ENCODE assay signal across 14 cellular contexts in the genomic region with DNA sequence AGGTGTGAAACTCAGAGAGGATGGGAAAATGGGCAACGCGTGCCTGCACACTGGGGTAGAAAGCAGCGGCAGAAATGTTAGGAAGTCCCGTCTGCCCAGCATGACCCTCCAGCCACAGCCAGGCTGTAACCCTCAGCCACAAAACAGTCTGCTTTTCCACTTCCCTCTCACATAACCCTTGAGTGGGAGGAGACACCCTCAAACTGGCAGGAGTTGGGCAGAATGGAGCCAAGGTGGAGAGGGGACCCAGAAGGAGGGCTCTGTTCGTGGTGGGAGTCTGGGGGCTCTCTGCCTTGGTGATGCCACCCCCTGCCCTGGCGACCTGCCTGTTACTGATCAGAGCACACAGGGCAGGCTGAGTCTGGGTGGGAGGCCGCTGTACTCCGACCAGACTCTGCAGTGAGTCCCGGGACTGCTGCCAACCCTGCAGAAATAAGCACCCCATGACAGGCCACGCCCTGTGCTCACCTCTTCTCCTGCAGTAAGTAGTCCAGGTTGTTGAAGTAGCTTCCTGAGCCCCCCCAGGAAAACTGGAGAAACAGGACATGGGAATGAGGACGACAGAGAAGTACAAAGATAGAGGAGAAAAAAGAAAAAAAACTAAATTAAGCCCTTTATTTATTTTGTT. TPM values are rescaled to one million over a fixed set of nuclear protein-coding genes. Genes with fewer than 3 reads are reported as not detected.
A peak's percentile ranks its signal among the peaks of the same experiment; 100 is the strongest.
DNase-seq lines count a peak whose midpoint lies in the region; ATAC-seq, FAIRE-seq and TF ChIP-seq lines count a peak whose summit lies in the region.
"Had no signal": no experiment of that assay in that cellular context is flagged by ENCODE, and none has a peak within 500 bp of the region (broad histone marks: within the 10 kb centered on the region; RNA-seq: fewer than 3 reads in every experiment).

No MANE protein-coding gene starts in this region.

- H3K23ac ChIP-seq in neuronal stem cell (ENCODE audit: low read depth, low read length, poor library complexity), result peak overlapping the region; percentile 17
- no peak overlapping the region for H3K23ac ChIP-seq in H9 (ENCODE audit: insufficient read length, low read depth, low read length)

- no peaks in the 10 kb centered on the region for H3K23me2 ChIP-seq in H9 (ENCODE audit: insufficient read length, low read depth, low read length, poor library complexity, severe bottlenecking)

- no peaks in the 10 kb centered on the region for H3K9me1 ChIP-seq in K562 (ENCODE audit: control insufficient read depth, insufficient read depth, low read length)

- CTCF ChIA-PET in K562 (lab: Yijun Ruan, JAX; ENCODE audit: low intra/inter-chr PET ratio), result no interaction called here
- CTCF ChIA-PET in CD4-positive, alpha-beta memory T cell (lab: Charles Lee; ENCODE audit: partially characterized antibody), result interaction anchor here (0.6 to 1.4 kb wide), 4 partner anchors 8 to 113 kb away, joined by 3 to 4 read pairs (median 4); partner anchors contain the start of gene ANKRD39

- H4K91ac ChIP-seq in neuronal stem cell (ENCODE audit: low read depth, low read length, poor library complexity) (no peak overlapping the region), H9 (ENCODE audit: insufficient read length, low read depth, low read length) (no peak overlapping the region)

- H3K79me1 ChIP-seq in neuronal stem cell (ENCODE audit: low read depth, low read length), result peaks cover 2% of the 10 kb centered on the region
- H3K79me1 ChIP-seq in H9 (ENCODE audit: insufficient read depth, low read depth, low read length, poor library complexity, severe bottlenecking), result no peaks in the 10 kb centered on the region

- H3K18ac ChIP-seq in neuronal stem cell (ENCODE audit: low read length), result peak overlapping the region; percentile 15
- H3K18ac ChIP-seq in H9 (ENCODE audit: insufficient read length, low read depth, low read length), result no peak overlapping the region

- no peak overlapping the region for H3K4me2 ChIP-seq in K562 (ENCODE audit: insufficient read depth, low read length)
- no peak overlapping the region for H3K4me2 ChIP-seq in neuronal stem cell (ENCODE audit: insufficient read depth, low read length, poor library complexity, severe bottlenecking)
- no peak overlapping the region for H3K4me2 ChIP-seq in H9 (ENCODE audit: insufficient read depth, insufficient read length, low read length)

- in situ Hi-C loops in K562 (cut with MboI), result loop anchor here (25.0 kb wide), 1 partner anchor 408 kb away; no protein-coding TSS in a partner anchor

- H3K4me3 Mint-ChIP-seq in CD4-positive, alpha-beta memory T cell, result no peak overlapping the region
- no peak overlapping the region for H3K4me3 Mint-ChIP-seq in H9

- TF ChIP-seq RAD21 in K562 (CRISPR knock-in tag; conservative IDR thresholded peaks at IDR 0.05 in 1 of 2, IDR thresholded peaks at IDR 0.05 in 1 of 2), result no peak

- peaks cover 0 to 3% (median 0%) of the 10 kb centered on the region in 8 donors for H3K9me3 Mint-ChIP-seq in CD4-positive, alpha-beta memory T cell
- no peaks in the 10 kb centered on the region for H3K9me3 Mint-ChIP-seq in H9

- WGBS in K562 (ENCODE audit: insufficient coverage, low coverage, missing lambda C conversion rate), result 5% methylated on average over 11 of the region's 11 CpGs
- WGBS in neuronal stem cell (ENCODE audit: extremely low coverage in 2 of 2, insufficient read length in 2 of 2, insufficient replicate concordance in 1 of 2), 2 donors, result no CpG with 5 or more reads among the region's 11 CpGs
- WGBS in H9 (ENCODE audit: extremely low coverage, insufficient read length, low lambda C conversion rate), result no CpG with 5 or more reads among the region's 11 CpGs

- H2BK12ac ChIP-seq in neuronal stem cell (ENCODE audit: low read length), result no peak overlapping the region
- no peak overlapping the region for H2BK12ac ChIP-seq in H9 (ENCODE audit: insufficient read length, low read depth, low read length)

- H3K27me3 Mint-ChIP-seq in CD4-positive, alpha-beta memory T cell, result peaks cover 0 to 1% of the 10 kb centered on the region in 2 donors
- peaks cover 4% of the 10 kb centered on the region for H3K27me3 Mint-ChIP-seq in H9 (ENCODE audit: low read depth)

- H3K79me2 ChIP-seq in K562 (ENCODE audit: control insufficient read depth, insufficient read depth, low read length), result no peaks in the 10 kb centered on the region
- no peaks in the 10 kb centered on the region for H3K79me2 ChIP-seq in H9 (ENCODE audit: insufficient read depth, low read length)

- H3K27ac Mint-ChIP-seq in CD4-positive, alpha-beta memory T cell, result peak overlapping the region in 1 of 7 donors; percentile 60
- H3K27ac Mint-ChIP-seq in H9, result no peak overlapping the region

- no peak overlapping the region for H3K56ac ChIP-seq in H9 (ENCODE audit: insufficient read length, low read depth, low read length)

- no peak overlapping the region for H2BK5ac ChIP-seq in neuronal stem cell (ENCODE audit: low read length)
- H2BK5ac ChIP-seq in H9 (ENCODE audit: insufficient read length, low read length), result no peak overlapping the region

- H2BK15ac ChIP-seq in neuronal stem cell (ENCODE audit: low read length), result no peak overlapping the region
- H2BK15ac ChIP-seq in H9 (ENCODE audit: low read depth, low read length), result no peak overlapping the region

- BruUV-seq in K562 (replicated peaks; lab: Mats Ljungman, UMichigan), result no TSS peak

- H3K27ac ChIP-seq in K562 (ENCODE audit: extremely low read depth, low read depth, low read length) (no peak overlapping the region), neuronal stem cell (replicated peaks; ENCODE audit: low read length) (no peak overlapping the region), H9 (ENCODE audit: insufficient read length, low read depth, low read length) (no peak overlapping the region)
- H3K27ac ChIP-seq in CD4-positive, alpha-beta memory T cell (ENCODE audit: low read depth, low read length), result no peak overlapping the region

- intact Hi-C loops in K562 (cut with micrococcal nuclease), result no loop called here
- intact Hi-C loops in CD4-positive, alpha-beta memory T cell (cut with micrococcal nuclease), result no loop called here

- H3K36me3 ChIP-seq in K562 (ENCODE audit: control insufficient read depth, insufficient read depth, low read length) (no peaks in the 10 kb centered on the region), neuronal stem cell (replicated peaks in 1 of 2; ENCODE audit: control insufficient read depth in 2 of 2, insufficient read depth in 2 of 2, low read length in 2 of 2) (no peaks in the 10 kb centered on the region)
- H3K36me3 ChIP-seq in CD4-positive, alpha-beta memory T cell (ENCODE audit: insufficient read depth, low read length), result no peaks in the 10 kb centered on the region

- H2AK5ac ChIP-seq in neuronal stem cell (ENCODE audit: low read depth, low read length) (peak overlapping the region; percentile 30), H9 (ENCODE audit: insufficient read length, low read length) (no peak overlapping the region)

- H3K36me3 Mint-ChIP-seq in CD4-positive, alpha-beta memory T cell, result no peaks in the 10 kb centered on the region
- H3K36me3 Mint-ChIP-seq in H9 (ENCODE audit: insufficient read depth in 1 of 3, low read depth in 3 of 3), result no peaks in the 10 kb centered on the region; a peak in 1 of 7 replicates

- no peak overlapping the region for H3T11ph ChIP-seq in H9 (ENCODE audit: low read length)

- no peak for FAIRE-seq in K562 (lab: Jason Lieb, UNC)

- no peak for TF ChIP-seq EP300 in K562 (IDR thresholded peaks at IDR 0.05; ENCODE audit: low read length)

- no peak overlapping the region for H3K4me3 ChIP-seq in K562
- no peak overlapping the region for H3K4me3 ChIP-seq in neuronal stem cell (ENCODE audit: low read length in 2 of 2)
- H3K4me3 ChIP-seq in CD4-positive, alpha-beta memory T cell (ENCODE audit: low read length in 2 of 2), result no peak overlapping the region

- H3K9me3 ChIP-seq in K562 (replicated peaks; ENCODE audit: control insufficient read depth, insufficient read depth, low read depth, low read length) (no peaks in the 10 kb centered on the region), neuronal stem cell (replicated peaks in 1 of 2; ENCODE audit: control insufficient read depth in 2 of 2, insufficient read depth in 1 of 2, low read depth in 1 of 2, low read length in 2 of 2) (no peaks in the 10 kb centered on the region), H9 (ENCODE audit: control insufficient read depth, low read depth, low read length) (no peaks in the 10 kb centered on the region)
- H3K9me3 ChIP-seq in CD4-positive, alpha-beta memory T cell (ENCODE audit: control insufficient read depth in 1 of 2, low read length in 2 of 2), result no peaks in the 10 kb centered on the region
- H3K9me3 ChIP-seq: Caco-2 had no signal

- DNase-seq in DMS79 treated with DMSO at 0.1 percent for 48 hours (lab: John Stamatoyannopoulos, UW) (peak; percentile 74), NCI-H2029 treated with DMSO at 0.1 percent for 48 hours (lab: John Stamatoyannopoulos, UW) (peak; percentile 82), K562 (ENCODE audit: extremely low read depth in 1 of 4, low spot score in 3 of 4) (no peak), neuronal stem cell (ENCODE audit: low spot score) (no peak), H9 (no peak)
- DNase-seq in stimulated activated CD4-positive, alpha-beta T cell treated with anti-CD3 and anti-CD28 coated beads, Interleukin-1b, Interleukin-23, amount 100 ng/mL, for 48 hours, result no peak
- DNase-seq in CD4-positive, alpha-beta memory T cell, result no peak
- DNase-seq: activated CD4-positive, alpha-beta T cell treated with anti-CD3 and anti-CD28 coated beads for 48 hours; activated naive CD4-positive, alpha-beta T cell treated with Interleukin-2 at 50 U/mL for 16 hours; Caco-2; NCI-H526 treated with DMSO at 0.1 percent for 48 hours; stimulated activated CD4-positive, alpha-beta T cell treated with anti-CD3 and anti-CD28 coated beads, Interleukin-2, amount 100 ng/mL, for 24 hours had no signal

- peak; percentile 35; the same call in 1 of the 3 replicates for ATAC-seq in K562
- ATAC-seq in GM19455 (IDR thresholded peaks at IDR 0.05; ENCODE audit: unreplicated experiment), result no peak
- ATAC-seq: SK-N-SH treated with all-trans-retinoic acid at 6 μM for 48 hours had no signal

- H2AFZ ChIP-seq in K562 (ENCODE audit: low read depth, low read length), result no peak overlapping the region
- H2AFZ ChIP-seq in neuronal stem cell (ENCODE audit: low read length), result no peak overlapping the region
- no peak overlapping the region for H2AFZ ChIP-seq in H9 (ENCODE audit: low read length)

- POLR2A ChIA-PET in K562 (lab: Yijun Ruan, JAX), result no interaction called here
- POLR2A ChIA-PET in CD4-positive, alpha-beta memory T cell (lab: Charles Lee; ENCODE audit: partially characterized antibody), result interaction anchor here (2.4 kb wide), 1 partner anchor 9 kb away, joined by 8 read pairs; no protein-coding TSS in a partner anchor

- peaks cover 11 to 43% (median 31%) of the 10 kb centered on the region in 4 donors for H3K4me1 Mint-ChIP-seq in CD4-positive, alpha-beta memory T cell
- H3K4me1 Mint-ChIP-seq in H9, result peaks cover 3 to 18% of the 10 kb centered on the region in 2 experiments

- peaks cover 24 to 50% of the 10 kb centered on the region in 2 experiments; a peak in 4 of 5 replicates for H3K27me3 ChIP-seq in K562 (ENCODE audit: control insufficient read depth in 2 of 2, insufficient read depth in 2 of 2, low read length in 2 of 2)
- H3K27me3 ChIP-seq in neuronal stem cell (ENCODE audit: control insufficient read depth in 3 of 3, insufficient read depth in 3 of 3, low read depth in 1 of 3, low read length in 3 of 3), result peaks cover 0 to 36% (median 0%) of the 10 kb centered on the region in 3 experiments
- H3K27me3 ChIP-seq in CD4-positive, alpha-beta memory T cell (ENCODE audit: insufficient read depth, low read length), result no peaks in the 10 kb centered on the region
- H3K27me3 ChIP-seq in H9 (ENCODE audit: insufficient read depth, low read length), result no peaks in the 10 kb centered on the region

- H3K4me1 ChIP-seq in K562 (replicated peaks in 1 of 2; ENCODE audit: control insufficient read depth in 2 of 2, insufficient read depth in 2 of 2, low read length in 2 of 2) (peaks cover 0 to 21% of the 10 kb centered on the region in 2 experiments; a peak in 1 of 5 replicates), neuronal stem cell (ENCODE audit: control insufficient read depth in 2 of 2, insufficient read depth in 1 of 2, low read depth in 1 of 2, low read length in 2 of 2) (peaks cover 0 to 10% of the 10 kb centered on the region in 2 donors), H9 (ENCODE audit: insufficient read depth, low read length) (no peaks in the 10 kb centered on the region)
- H3K4me1 ChIP-seq in CD4-positive, alpha-beta memory T cell (ENCODE audit: insufficient read depth, low read length), result peaks cover 22% of the 10 kb centered on the region
- H3K4me1 ChIP-seq: Caco-2 had no signal

- TF ChIP-seq CTCF in K562 (IDR thresholded peaks at IDR 0.05 in 2 of 3, conservative IDR thresholded peaks at IDR 0.05 in 1 of 3; ENCODE audit: insufficient read depth in 2 of 3, low read depth in 1 of 3, low read length in 3 of 3), result no peak
- no peak for TF ChIP-seq CTCF in H9 (conservative IDR thresholded peaks at IDR 0.05)

- H4K8ac ChIP-seq in neuronal stem cell (ENCODE audit: low read depth, low read length) (no peak overlapping the region), H9 (replicated peaks; ENCODE audit: insufficient read length, low read depth, low read length) (no peak overlapping the region)

- no peak overlapping the region for H4K5ac ChIP-seq in H9 (ENCODE audit: insufficient read length, low read depth, low read length)

- TF ChIP-seq POLR2A in K562 (conservative IDR thresholded peaks at IDR 0.05), result no peak

- no peak overlapping the region for H3K14ac ChIP-seq in neuronal stem cell (ENCODE audit: low read length)
- H3K14ac ChIP-seq in H9 (ENCODE audit: insufficient read depth, low read length), result no peak overlapping the region

- no peak overlapping the region for H2BK120ac ChIP-seq in neuronal stem cell (ENCODE audit: low read depth, low read length)
- H2BK120ac ChIP-seq in H9 (ENCODE audit: low read depth, low read length, poor library complexity, severe bottlenecking), result no peak overlapping the region

- no peak overlapping the region for H2BK20ac ChIP-seq in H9 (ENCODE audit: low read depth, low read length, poor library complexity, severe bottlenecking)

- H4K20me1 ChIP-seq in K562 (replicated peaks; ENCODE audit: control insufficient read depth, insufficient read depth, low read length) (0 out of 2 replicates have a peak, but pooled peaks cover 5% of the 10 kb centered on the region), H9 (ENCODE audit: control insufficient read depth, insufficient read depth, insufficient read length) (peaks cover 5% of the 10 kb centered on the region)

- H3K9ac ChIP-seq in K562 (ENCODE audit: insufficient read depth in 1 of 2, low read depth in 2 of 2, low read length in 2 of 2), result peak overlapping the region in 1 of 2 experiments; percentile 72; a peak in 1 of 4 replicates
- H3K9ac ChIP-seq in neuronal stem cell (ENCODE audit: low read depth, low read length, poor library complexity), result no peak overlapping the region
- H3K9ac ChIP-seq in H9 (ENCODE audit: extremely low read depth, insufficient read length, low read length), result no peak overlapping the region

- H3K4ac ChIP-seq in neuronal stem cell (ENCODE audit: low read length), result no peak overlapping the region
- H3K4ac ChIP-seq in H9 (ENCODE audit: low read depth, low read length), result no peak overlapping the region

RNA-seq across cellular contexts. Expression of gene FAM178B, which starts 16.0 kb away (rescaled TPM):
- total RNA-seq in K562 (2011; cell fraction: chromatin; rRNA removed; ENCODE audit: low replicate concordance), result 43.9 and 142 TPM in 2 replicates
- 242 and 249 TPM in 2 replicates for total RNA-seq in K562 (2011; cell fraction: nucleolus; rRNA removed)
- total RNA-seq in K562 (2011; cell fraction: nucleoplasm; rRNA removed), result 153 and 176 TPM in 2 replicates
- total RNA-seq in K562 (2014; rRNA removed) (68.1 and 118 TPM in 2 replicates), K562 (2014; rRNA removed; fragmentation: Illumina TruSeq; extraction: Trizol) (10.0 and 20.6 TPM in 2 replicates), K562 (2015; rRNA removed; fragmentation: Illumina TruSeq; extraction: Trizol) (79.9 and 82.6 TPM in 2 replicates), K562 (2021) (152 and 177 TPM in 2 replicates), H9 (2021) (0.24 and 0.39 TPM in 2 replicates)
- polyA plus RNA-seq in K562 (2011; rRNA removed) (68.4 and 788 TPM in 2 replicates), K562 (2014; fragmentation: Illumina TruSeq; extraction: Trizol) (175 and 265 TPM in 2 replicates), K562 (2014; fragmentation: Nextera tagmentation; extraction: Ambion mirVana) (10 to 100 TPM; 19.0 to 41.5 TPM), K562 (2014; rRNA removed) (139 and 175 TPM in 2 replicates)
- 415 and 947 TPM in 2 replicates for polyA plus RNA-seq in K562 (2011; cell fraction: cytosol; rRNA removed)
- polyA plus RNA-seq in K562 (2011; cell fraction: nucleus; rRNA removed), result 317 and 745 TPM in 2 replicates
- polyA plus RNA-seq in K562 (2012), result 495 and 1,020 TPM in 2 replicates
- 36.1 and 135 TPM in 2 replicates for polyA minus RNA-seq in K562 (2011; rRNA and poly(A)+ RNA removed)
- 62.9 and 369 TPM in 2 replicates for polyA minus RNA-seq in K562 (2011; cell fraction: cytosol; rRNA and poly(A)+ RNA removed)
- polyA minus RNA-seq in K562 (2011; cell fraction: nucleus; rRNA and poly(A)+ RNA removed), result 23.2 and 101 TPM in 2 replicates
- polyA plus RNA-seq in neuronal stem cell (2013, experiment 1 of 2), result 1.0 TPM
- polyA plus RNA-seq in neuronal stem cell (2013, experiment 2 of 2), result 1.0 TPM
- total RNA-seq in CD4-positive, alpha-beta memory T cell, result 1 to 10 TPM in 1 of 2 experiments, under 1 TPM in 1; 0.73 to 1.0 TPM
- polyA plus RNA-seq in CD4-positive, alpha-beta memory T cell, result not detected
- total RNA-seq: Caco-2 had no signal

Comparison
In these comparisons a context has a peak if more than half of its experiments do, and no peak if none do; other contexts are left out.
1. DNase-seq: peak in DMS79 treated with DMSO at 0.1 percent for 48 hours (single experiment) and NCI-H2029 treated with DMSO at 0.1 percent for 48 hours (single experiment); none in K562 (0 of 4), neuronal stem cell (single experiment), stimulated activated CD4-positive, alpha-beta T cell treated with anti-CD3 and anti-CD28 coated beads, Interleukin-1b, Interleukin-23, amount 100 ng/mL, for 48 hours (single experiment), CD4-positive, alpha-beta memory T cell (0 of 5) and H9 (single experiment).